Comparison of ENCODE assay signal across 8 cellular contexts in the genomic region with DNA sequence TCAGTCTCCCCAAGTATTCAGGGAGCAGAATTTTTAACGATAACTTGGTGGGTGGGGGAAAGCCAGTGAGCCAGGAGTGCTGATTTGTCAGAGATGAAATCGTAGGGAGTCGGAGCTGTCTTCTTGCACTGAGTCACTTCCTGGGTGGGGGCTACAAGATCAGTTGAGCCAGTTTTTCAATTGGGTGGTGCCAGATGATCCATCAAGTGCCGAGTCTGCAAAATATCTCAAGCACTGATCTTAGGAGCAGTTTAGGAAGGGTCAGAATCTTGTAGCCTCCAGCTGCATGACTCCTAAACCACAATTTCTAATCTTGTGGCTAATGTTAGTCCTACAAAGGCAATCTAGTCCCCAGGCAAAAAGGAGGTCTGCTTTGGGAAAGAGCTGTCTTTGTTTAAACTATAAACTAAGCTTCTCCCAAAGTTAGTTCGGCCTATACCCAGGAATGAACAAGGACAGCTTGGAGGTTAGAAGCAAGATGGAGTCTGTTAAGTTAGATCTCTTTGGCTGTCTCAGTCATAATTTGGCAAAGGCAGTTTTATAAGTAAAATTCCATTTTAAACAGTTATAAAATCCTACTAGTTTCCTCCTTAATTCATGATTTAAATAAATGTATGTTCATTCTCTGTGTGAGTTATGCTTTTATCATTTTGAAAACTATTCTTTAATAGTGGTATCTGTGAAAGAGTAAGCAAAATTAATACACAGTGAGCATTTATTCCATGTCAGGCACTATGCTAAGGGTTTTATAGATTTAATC. TPM values are rescaled to one million over a fixed set of nuclear protein-coding genes. Genes with fewer than 3 reads are reported as not detected.
A peak's percentile ranks its signal among the peaks of the same experiment; 100 is the strongest.
DNase-seq lines count a peak whose midpoint lies in the region; ATAC-seq and FAIRE-seq lines count a peak whose summit lies in the region.

No MANE protein-coding gene starts in this region.

- FAIRE-seq in small intestine (lab: Jason Lieb, UNC) = no peak

- no peak overlapping the region for H3K4me3 ChIP-seq in small intestine (ENCODE audit: low read depth in 1 of 2, low read length in 2 of 2)

- H3K27me3 ChIP-seq in small intestine (ENCODE audit: control insufficient read depth in 2 of 2, insufficient read depth in 2 of 2, low read length in 2 of 2) = no peaks in the 10 kb centered on the region

- WGBS in small intestine, 3 donors = 17 to 35% (median 27%) methylated on average over 5 of the region's 5 CpGs

- H3K4me1 ChIP-seq in small intestine (ENCODE audit: control insufficient read depth in 2 of 2, insufficient read depth in 1 of 2, low read depth in 1 of 2, low read length in 1 of 2) = peaks cover 2 to 9% of the 10 kb centered on the region in 2 donors

- H3K36me3 ChIP-seq in small intestine (ENCODE audit: control insufficient read depth in 2 of 2, insufficient read depth in 2 of 2, low read length in 2 of 2) = peaks cover 0 to 2% of the 10 kb centered on the region in 2 donors

- peak; percentile 87 for DNase-seq in ELF-1 (ENCODE audit: low read depth, low spot score)
- peak; percentile 71 for DNase-seq in RKO (ENCODE audit: low spot score)
- peak; percentile 29 for DNase-seq in astrocyte of the hippocampus (ENCODE audit: low read depth, low spot score)
- peak; percentile 62 for DNase-seq in small intestine
- DNase-seq in NCI-H128 (lab: John Stamatoyannopoulos, UW; ENCODE audit: unreplicated experiment) = no peak

- no peaks in the 10 kb centered on the region for H3K9me3 ChIP-seq in small intestine (ENCODE audit: control insufficient read depth, low read depth)

- peak overlapping the region; percentile 67 to 75 for H3K27ac ChIP-seq in small intestine (ENCODE audit: low read depth in 1 of 2, low read length in 1 of 2)

- ATAC-seq in HG03521 (IDR thresholded peaks at IDR 0.05; ENCODE audit: unreplicated experiment) (no peak), HG03045 (IDR thresholded peaks at IDR 0.05; ENCODE audit: unreplicated experiment) (no peak), HG03378 (IDR thresholded peaks at IDR 0.05; ENCODE audit: unreplicated experiment) (no peak)

RNA-seq across cellular contexts. Expression of a gene that starts 51.7 kb away (rescaled TPM):
- 10 to 100 TPM in 1 of 3 donors, 1 to 10 TPM in 2; 6.8 to 29.9 (median 8.1) TPM for polyA plus RNA-seq in small intestine
